In genomic region chr5:29720954-29721353, GRCh38 we compare ENCODE assay signal across 18 cellular contexts.
DNase-seq lines count a peak whose midpoint lies in the region; ATAC-seq and TF ChIP-seq lines count a peak whose summit lies in the region.
"Had no signal": no experiment of that assay in that cellular context is flagged by ENCODE, and none has a peak within 500 bp of the region (broad histone marks: within the 10 kb centered on the region; RNA-seq: fewer than 3 reads in every experiment).

No MANE protein-coding gene starts in this region.

- no peaks in the 10 kb centered on the region for H3K27me3 ChIP-seq in WERI-Rb-1 (ENCODE audit: insufficient read depth, low read depth, severe bottlenecking)
- H3K27me3 ChIP-seq: SJCRH30 had no signal

- H3K4me3 ChIP-seq in LNCaP clone FGC (ENCODE audit: low read depth, low read length) (no peak overlapping the region), WERI-Rb-1 (ENCODE audit: low read depth, low read length) (no peak overlapping the region)
- H3K4me3 ChIP-seq: SJCRH30 had no signal

- no peaks in the 10 kb centered on the region for H3K27me3 Mint-ChIP-seq in progenitor cell of endocrine pancreas
- H3K27me3 Mint-ChIP-seq: CD4-positive, CD25-positive, alpha-beta regulatory T cell had no signal

- peaks cover 2% of the 10 kb centered on the region for H3K4me1 Mint-ChIP-seq in progenitor cell of endocrine pancreas (ENCODE audit: low read depth)
- H3K4me1 Mint-ChIP-seq: CD4-positive, CD25-positive, alpha-beta regulatory T cell had no signal

- H3K27ac ChIP-seq in WERI-Rb-1, result no peak overlapping the region
- H3K27ac ChIP-seq: SJCRH30 had no signal

- H3K9me3 Mint-ChIP-seq in progenitor cell of endocrine pancreas (ENCODE audit: low read depth), result no peaks in the 10 kb centered on the region

- no peaks in the 10 kb centered on the region for H3K9me3 ChIP-seq in WERI-Rb-1 (ENCODE audit: severe bottlenecking)
- H3K9me3 ChIP-seq: SJCRH30 had no signal

- DNase-seq in SIG-M5 treated with dmso at 0.1 percent for 504 hours (lab: John Stamatoyannopoulos, UW; ENCODE audit: unreplicated experiment) (peak; percentile 4), SIG-M5 (lab: John Stamatoyannopoulos, UW) (no peak), LNCaP clone FGC (ENCODE audit: low read depth) (no peak), WERI-Rb-1 (no peak), progenitor cell of endocrine pancreas (ENCODE audit: low spot score, unreplicated experiment) (no peak), SKM-1 (lab: John Stamatoyannopoulos, UW; ENCODE audit: unreplicated experiment) (no peak), NCI-H2171 (lab: John Stamatoyannopoulos, UW) (no peak)
- DNase-seq: ACHN; AML-193; CD4-positive, CD25-positive, alpha-beta regulatory T cell; H7; NCI-H1436; NCI-H2081; NCI-H345; NCI-H526; SJCRH30 had no signal

- H3K4me3 Mint-ChIP-seq in progenitor cell of endocrine pancreas (ENCODE audit: low read depth), result no peak overlapping the region
- H3K4me3 Mint-ChIP-seq: CD4-positive, CD25-positive, alpha-beta regulatory T cell had no signal

- H3K36me3 ChIP-seq in WERI-Rb-1, result no peaks in the 10 kb centered on the region
- H3K36me3 ChIP-seq: SJCRH30 had no signal

- ATAC-seq in HG03039 (IDR thresholded peaks at IDR 0.05; ENCODE audit: unreplicated experiment), result no peak
- ATAC-seq: Panc1 had no signal

- H3K27ac Mint-ChIP-seq in progenitor cell of endocrine pancreas, result no peak overlapping the region
- H3K27ac Mint-ChIP-seq: CD4-positive, CD25-positive, alpha-beta regulatory T cell had no signal

- TF ChIP-seq CTCF in LNCaP clone FGC (IDR thresholded peaks at IDR 0.05; ENCODE audit: control insufficient read depth, extremely low read depth, insufficient read depth) (peak; percentile 19; the same call in 1 of the 2 replicates), WERI-Rb-1 (IDR thresholded peaks at IDR 0.05; ENCODE audit: low read depth, low read length) (0 out of 2 replicates have a peak, but pooled peaks have one; percentile 8), progenitor cell of endocrine pancreas (IDR thresholded peaks at IDR 0.05; ENCODE audit: unreplicated experiment) (peak; percentile 11)

- no peaks in the 10 kb centered on the region for H3K36me3 Mint-ChIP-seq in progenitor cell of endocrine pancreas (ENCODE audit: insufficient read depth)
- H3K36me3 Mint-ChIP-seq: CD4-positive, CD25-positive, alpha-beta regulatory T cell had no signal
